Comparison of ENCODE assay signal across 10 cellular contexts in the genomic region with DNA sequence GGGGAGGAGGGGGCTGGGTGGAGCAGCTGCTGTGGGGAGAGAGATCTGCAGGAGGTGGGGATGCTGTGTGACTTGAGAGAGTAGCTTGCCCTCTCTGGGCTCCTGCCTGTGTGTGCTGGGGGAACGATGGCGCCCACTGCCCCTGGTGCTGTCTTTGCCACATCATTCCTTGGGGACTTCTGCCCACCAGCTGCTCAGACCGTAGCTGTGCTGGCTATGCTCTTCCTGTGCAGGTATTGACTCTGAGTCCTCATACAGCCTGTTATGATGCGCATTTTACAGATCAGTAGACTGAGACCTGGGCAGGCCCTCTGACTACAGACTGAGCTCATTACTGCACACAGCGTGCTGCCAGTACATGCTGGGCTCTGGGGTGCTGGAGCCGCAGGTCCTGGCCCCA. TPM values are rescaled to one million over a fixed set of nuclear protein-coding genes. Genes with fewer than 3 reads are reported as not detected.
DNase-seq lines count a peak whose midpoint lies in the region; ATAC-seq, FAIRE-seq and TF ChIP-seq lines count a peak whose summit lies in the region.
"Had no signal": no experiment of that assay in that cellular context is flagged by ENCODE, and none has a peak within 500 bp of the region (broad histone marks: within the 10 kb centered on the region; RNA-seq: fewer than 3 reads in every experiment).

No MANE protein-coding gene starts in this region.

- TF ChIP-seq CTCF in heart right ventricle (IDR thresholded peaks at IDR 0.05) (no peak), H1 (IDR thresholded peaks at IDR 0.05; ENCODE audit: control extremely low read depth in 1 of 3, insufficient read depth in 1 of 3, low read depth in 1 of 3, low read length in 3 of 3) (no peak), uterus (IDR thresholded peaks at IDR 0.05) (no peak)

- no peaks in the 10 kb centered on the region for H3K23me2 ChIP-seq in H1 (ENCODE audit: low read depth, low read length)

- no peak overlapping the region for H3K4ac ChIP-seq in H1 (replicated peaks; ENCODE audit: insufficient read length, low read depth, low read length)

- no peak overlapping the region for H2AK5ac ChIP-seq in H1 (ENCODE audit: low read depth, low read length)

- H2BK120ac ChIP-seq in H1 (replicated peaks; ENCODE audit: low read depth, low read length), result no peak overlapping the region

- DNase-seq in heart right ventricle (no peak), left ventricle myocardium superior (no peak), H1 (ENCODE audit: low read depth in 1 of 2, low spot score in 2 of 2) (no peak), uterus (no peak), T-cell (no peak)
- DNase-seq in natural killer cell treated with Interleukin-12 subunit alpha and Interleukin-12 subunit beta and Interleukin-15 and Interleukin-18, amount 100 ng/mL, for 72 hours (ENCODE audit: low spot score), result no peak
- DNase-seq: activated CD4-positive, alpha-beta T cell treated with anti-CD3 and anti-CD28 coated beads for 1 hour; NCI-H1436 treated with DMSO at 0.1 percent for 48 hours had no signal

- H3K36me3 ChIP-seq in heart right ventricle (peaks cover 0 to 43% (median 13%) of the 10 kb centered on the region in 9 donors), H1 (ENCODE audit: control insufficient read depth in 2 of 4, insufficient read depth in 4 of 4, low read length in 3 of 4) (peaks cover 0 to 10% (median 5%) of the 10 kb centered on the region in 4 experiments; a peak in 4 of 8 replicates), uterus (no peaks in the 10 kb centered on the region)

- TF ChIP-seq EP300 in H1 (IDR thresholded peaks at IDR 0.05; ENCODE audit: borderline replicate concordance in 1 of 2, low read depth in 2 of 2, low read length in 2 of 2), result no peak

- peaks cover 28 to 29% of the 10 kb centered on the region in 2 donors for H3K4me1 Mint-ChIP-seq in natural killer cell treated with Interleukin-12 subunit alpha and Interleukin-12 subunit beta and Interleukin-15 and Interleukin-18, amount 100 ng/mL, for 72 hours (ENCODE audit: low read depth in 2 of 2)
- peaks cover 30 to 55% (median 39%) of the 10 kb centered on the region in 3 donors for H3K4me1 Mint-ChIP-seq in T-cell

- H3K9me3 ChIP-seq in heart right ventricle (no peaks in the 10 kb centered on the region), H1 (ENCODE audit: insufficient read depth in 2 of 2, low read depth in 1 of 2, low read length in 1 of 2) (no peaks in the 10 kb centered on the region), uterus (no peaks in the 10 kb centered on the region)

- no peak overlapping the region for H4K91ac ChIP-seq in H1 (replicated peaks; ENCODE audit: insufficient read length, low read length)

- H3K4me3 ChIP-seq in heart right ventricle (peak overlapping the region in 8 of 10 donors; percentile 2 to 24 (median 13)), H1 (ENCODE audit: extremely low read depth in 1 of 4, insufficient read depth in 2 of 4, low read depth in 3 of 4, low read length in 4 of 4) (no peak overlapping the region), uterus (no peak overlapping the region)

- no peaks in the 10 kb centered on the region for H3K27me3 ChIP-seq in heart right ventricle
- no peaks in the 10 kb centered on the region for H3K27me3 ChIP-seq in H1 (replicated peaks in 1 of 4; ENCODE audit: control insufficient read depth in 3 of 4, extremely low read depth in 1 of 4, insufficient read depth in 3 of 4, low read length in 3 of 4)
- no peaks in the 10 kb centered on the region for H3K27me3 ChIP-seq in uterus

- H2AFZ ChIP-seq in H1 (ENCODE audit: low read length), result no peak overlapping the region

- H3K27ac ChIP-seq in heart right ventricle (peak overlapping the region; percentile 85 to 96 (median 92)), H1 (ENCODE audit: low read depth, low read length) (no peak overlapping the region), uterus (peak overlapping the region; percentile 35 to 73)

- H2BK20ac ChIP-seq in H1 (ENCODE audit: low read length), result no peak overlapping the region

- FAIRE-seq in H1 (lab: Jason Lieb, UNC), result no peak

- intact Hi-C loops in heart right ventricle (cut with DNase I), result loop anchor here in 6 of 10 donors (1.0 to 10.0 kb wide), 5 partner anchors 52 to 96 kb away; a partner anchor contains a TSS
- intact Hi-C loops in left ventricle myocardium superior (cut with micrococcal nuclease), result no loop called here
- intact Hi-C loops in uterus (cut with DNase I; ENCODE audit: low total_unique reads), result no loop called here

- WGBS in heart right ventricle, 2 donors, result 67% methylated on average over 6 of the region's 6 CpGs
- WGBS in H1 (ENCODE audit: extremely low coverage in 1 of 2, insufficient coverage in 1 of 2, insufficient read length in 1 of 2, insufficient replicate concordance in 2 of 2, low coverage in 1 of 2, low lambda C conversion rate in 2 of 2, missing lambda C conversion rate in 1 of 2), 2 experiments, result 93% methylated on average over 6 of the region's 6 CpGs; no CpG with 5 or more reads in 1 of the 2 experiments

- H3K36me3 Mint-ChIP-seq in natural killer cell treated with Interleukin-12 subunit alpha and Interleukin-12 subunit beta and Interleukin-15 and Interleukin-18, amount 100 ng/mL, for 72 hours, result no peaks in the 10 kb centered on the region
- peaks cover 12% of the 10 kb centered on the region for H3K36me3 Mint-ChIP-seq in T-cell

- H2BK12ac ChIP-seq in H1 (ENCODE audit: low read depth, low read length), result no peak overlapping the region

- H4K8ac ChIP-seq in H1 (ENCODE audit: extremely low read depth, insufficient read depth, low read length), result 0 out of 2 replicates have a peak overlapping the region, but pooled peaks have one; percentile 36

- no peak for TF ChIP-seq RAD21 in H1 (IDR thresholded peaks at IDR 0.05 in 1 of 2, conservative IDR thresholded peaks at IDR 0.05 in 1 of 2; ENCODE audit: low read depth in 2 of 2, low read length in 2 of 2)

- no peak overlapping the region for H3K18ac ChIP-seq in H1 (ENCODE audit: extremely low read depth, low read length)

- no peaks in the 10 kb centered on the region for H3K9me3 Mint-ChIP-seq in natural killer cell treated with Interleukin-12 subunit alpha and Interleukin-12 subunit beta and Interleukin-15 and Interleukin-18, amount 100 ng/mL, for 72 hours
- no peaks in the 10 kb centered on the region for H3K9me3 Mint-ChIP-seq in T-cell

- no peak overlapping the region for H3K56ac ChIP-seq in H1 (replicated peaks; ENCODE audit: insufficient read length, low read depth, low read length)

- CTCF ChIA-PET in H1 (lab: Charles Lee; ENCODE audit: partially characterized antibody) (interaction anchor here (0.6 to 3.4 kb wide), 13 partner anchors 10 to 95 kb away, joined by 3 to 19 read pairs (median 5); a partner anchor contains a TSS), T-cell (lab: Charles Lee) (interaction anchor here (0.6 to 1.5 kb wide), 3 partner anchors 52 to 93 kb away, joined by 5 to 9 read pairs (median 6); a partner anchor contains a TSS)

- peak overlapping the region; percentile 19 to 87 for H3K27ac Mint-ChIP-seq in natural killer cell treated with Interleukin-12 subunit alpha and Interleukin-12 subunit beta and Interleukin-15 and Interleukin-18, amount 100 ng/mL, for 72 hours
- peak overlapping the region in 1 of 2 donors; percentile 16 for H3K27ac Mint-ChIP-seq in T-cell

- peak overlapping the region; percentile 61; the same call in 1 of the 2 replicates for H2BK5ac ChIP-seq in H1 (ENCODE audit: low read depth, low read length)

- H3K27me3 Mint-ChIP-seq in natural killer cell treated with Interleukin-12 subunit alpha and Interleukin-12 subunit beta and Interleukin-15 and Interleukin-18, amount 100 ng/mL, for 72 hours, result no peaks in the 10 kb centered on the region
- H3K27me3 Mint-ChIP-seq in T-cell, result no peaks in the 10 kb centered on the region

- H4K20me1 ChIP-seq in H1 (replicated peaks in 1 of 2; ENCODE audit: control insufficient read depth in 1 of 2, insufficient read depth in 2 of 2, low read length in 2 of 2), result peaks cover 2 to 14% of the 10 kb centered on the region in 2 experiments

- no peak overlapping the region for H3K4me3 Mint-ChIP-seq in natural killer cell treated with Interleukin-12 subunit alpha and Interleukin-12 subunit beta and Interleukin-15 and Interleukin-18, amount 100 ng/mL, for 72 hours
- H3K4me3 Mint-ChIP-seq in T-cell, result no peak overlapping the region

- H3K9ac ChIP-seq in H1 (replicated peaks in 1 of 4; ENCODE audit: extremely low read depth in 1 of 4, low read depth in 3 of 4, low read length in 3 of 4), result no peak overlapping the region

- peaks cover 12% of the 10 kb centered on the region for H3K79me1 ChIP-seq in H1 (ENCODE audit: low read depth, low read length)

- H2BK15ac ChIP-seq in H1 (ENCODE audit: low read length), result no peak overlapping the region

- H3K14ac ChIP-seq in H1 (ENCODE audit: insufficient read length), result no peak overlapping the region

- H3K79me2 ChIP-seq in H1 (ENCODE audit: control insufficient read depth in 1 of 2, insufficient read depth in 2 of 2, low read length in 2 of 2), result peaks cover 0 to 8% of the 10 kb centered on the region in 2 experiments; a peak in 2 of 4 replicates

- POLR2A ChIA-PET in H1 (lab: Charles Lee; ENCODE audit: partially characterized antibody), result interaction anchor here (0.6 to 1.9 kb wide), 6 partner anchors 9 to 67 kb away, joined by 3 to 7 read pairs (median 3); a partner anchor contains a TSS
- POLR2A ChIA-PET in T-cell (lab: Charles Lee), result interaction anchor here in 1 of 2 donors (0.6 kb wide), 1 partner anchor 50 kb away, joined by 3 read pairs; no protein-coding TSS in a partner anchor

- ATAC-seq in heart right ventricle (peak in 5 of 8 donors; percentile 1 to 3 (median 2)), left ventricle myocardium superior (no peak), T-cell (replicated peaks in 1 of 4) (no peak), GM18907 (IDR thresholded peaks at IDR 0.05; ENCODE audit: unreplicated experiment) (no peak), GM21390 (IDR thresholded peaks at IDR 0.05; ENCODE audit: unreplicated experiment) (no peak)
- no peak for ATAC-seq in natural killer cell treated with Interleukin-12 subunit alpha and Interleukin-12 subunit beta and Interleukin-15 and Interleukin-18, amount 100 ng/mL, for 72 hours

- TF ChIP-seq POLR2A in H1 (IDR thresholded peaks at IDR 0.05; ENCODE audit: control extremely low read depth in 1 of 2, low read depth in 2 of 2, low read length in 2 of 2), result no peak
- no peak for TF ChIP-seq POLR2A in uterus (IDR thresholded peaks at IDR 0.05)

- no peak overlapping the region for H3K4me2 ChIP-seq in H1 (ENCODE audit: insufficient read depth in 1 of 2, low read depth in 2 of 2, low read length in 2 of 2)

- H3K4me1 ChIP-seq in heart right ventricle, result peaks cover 50 to 68% (median 64%) of the 10 kb centered on the region in 9 donors
- peaks cover 0 to 6% (median 1%) of the 10 kb centered on the region in 4 experiments; a peak in 1 of 7 replicates for H3K4me1 ChIP-seq in H1 (replicated peaks in 1 of 4; ENCODE audit: control insufficient read depth in 3 of 4, insufficient read depth in 4 of 4, low read length in 3 of 4)
- H3K4me1 ChIP-seq in uterus, result peaks cover 0 to 9% of the 10 kb centered on the region in 2 donors

- H4K5ac ChIP-seq in H1 (ENCODE audit: insufficient read length, low read depth, low read length), result no peak overlapping the region

- H3K23ac ChIP-seq in H1 (ENCODE audit: insufficient read length), result no peak overlapping the region

RNA-seq across cellular contexts. Expression of a gene that starts 51.1 kb away (rescaled TPM):
- total RNA-seq in heart right ventricle (100 to 1,000 TPM; 118 to 206 (median 135) TPM), left ventricle myocardium superior (201 TPM), uterus (100 to 1,000 TPM in 2 of 4 donors, 10 to 100 TPM in 2; 46.8 to 150 (median 86.0) TPM), T-cell (100 to 1,000 TPM; 272 to 329 (median 297) TPM)
- polyA plus RNA-seq in heart right ventricle (100 to 1,000 TPM in 1 of 2 donors, 10 to 100 TPM in 1; 78.9 to 110 TPM), H1 (2011; rRNA removed) (61.9 and 83.4 TPM in 2 replicates)
- 120 TPM in 2 replicates for total RNA-seq in H1 (2021; fragmentation: NEBNext Ultra II Directional; extraction: Animal tissue kit (Norgen Biotek cat#: 25700))
- polyA plus RNA-seq in H1 (2011; cell fraction: cytosol; rRNA removed), result 67.2 TPM
- 179 TPM for polyA plus RNA-seq in H1 (2011; cell fraction: nucleus; rRNA removed)
- 78.8 to 103 TPM (median 98.1 TPM) in 4 replicates for polyA plus RNA-seq in H1 (2012, experiment 1 of 2)
- 90.9 TPM for polyA plus RNA-seq in H1 (2012, experiment 2 of 2)
- 65.5 TPM for polyA plus RNA-seq in H1 (2013, experiment 1 of 2)
- 58.4 TPM for polyA plus RNA-seq in H1 (2013, experiment 2 of 2)
- polyA minus RNA-seq in H1 (2011; rRNA and poly(A)+ RNA removed), result 131 and 151 TPM in 2 replicates
- 66.2 TPM for polyA minus RNA-seq in H1 (2011; cell fraction: cytosol; rRNA and poly(A)+ RNA removed)
- 116 TPM for polyA minus RNA-seq in H1 (2011; cell fraction: nucleus; rRNA and poly(A)+ RNA removed)
- 100 to 1,000 TPM; 403 to 422 TPM for total RNA-seq in natural killer cell treated with Interleukin-12 subunit alpha and Interleukin-12 subunit beta and Interleukin-15 and Interleukin-18, amount 100 ng/mL, for 72 hours

Comparison
In these comparisons a context has a peak if more than half of its experiments do, and no peak if none do; other contexts are left out.
1. ATAC-seq: peak in heart right ventricle (5 of 8); none in left ventricle myocardium superior (single experiment), natural killer cell treated with Interleukin-12 subunit alpha and Interleukin-12 subunit beta and Interleukin-15 and Interleukin-18, amount 100 ng/mL, for 72 hours (0 of 2), T-cell (0 of 4), GM18907 (single experiment) and GM21390 (single experiment).
2. intact Hi-C loops: an anchor here in heart right ventricle (1.0 to 10.0 kb wide); none called in left ventricle myocardium superior and uterus.
3. H3K4me3 ChIP-seq: peak in heart right ventricle (8 of 10); none in H1 (0 of 4) and uterus (0 of 2).